In genomic region chr17:15896834-15897233, GRCh38 we compare ENCODE assay signal across 18 cellular contexts. TPM values are rescaled to one million over a fixed set of nuclear protein-coding genes. Genes with fewer than 3 reads are reported as not detected.
"Had no signal": no experiment of that assay in that cellular context is flagged by ENCODE, and none has a peak within 500 bp of the region (broad histone marks: within the 10 kb centered on the region; RNA-seq: fewer than 3 reads in every experiment).

No MANE protein-coding gene starts in this region.

- H3K27me3 ChIP-seq: ascending aorta, breast epithelium, heart left ventricle, ovary, right lobe of liver, stomach had no signal

- H3K4me3 Mint-ChIP-seq: mesothelial cell of epicardium, WTC11 had no signal

- H3K9me3 Mint-ChIP-seq: activated CD4-positive, alpha-beta T cell treated with anti-CD3 and anti-CD28 coated beads, Interleukin-2, amount 10 ng/mL, durations not matched to agents 24 days and 14 days had no signal

- H3K27ac ChIP-seq: ascending aorta, breast epithelium, epithelial cell of prostate, ovary, right lobe of liver, stomach, thoracic aorta had no signal

- H3K27ac Mint-ChIP-seq: mesothelial cell of epicardium, WTC11 had no signal

- H3K36me3 ChIP-seq: ascending aorta, breast epithelium, heart left ventricle, lower lobe of right lung, ovary, right lobe of liver, stomach, thoracic aorta had no signal

- H3K4me1 ChIP-seq: ascending aorta, breast epithelium, right lobe of liver had no signal

- ATAC-seq: heart left ventricle, left cardiac atrium, lower lobe of right lung, WTC11 had no signal

- H3K4me3 ChIP-seq: ascending aorta, breast epithelium, ovary, right lobe of liver, stomach had no signal

- H3K36me3 Mint-ChIP-seq: mesothelial cell of epicardium, WTC11 had no signal

- DNase-seq: activated CD4-positive, alpha-beta T cell treated with anti-CD3 and anti-CD28 coated beads, Interleukin-2, amount 10 ng/mL, durations not matched to agents 24 days and 14 days; activated effector memory CD4-positive, alpha-beta T cell treated with Interleukin-2 at 50 U/mL for 16 hours; activated T-cell treated with anti-CD3 and anti-CD28 coated beads for 4 hours; dermis blood vessel endothelial cell; heart left ventricle; left cardiac atrium; lower lobe of right lung; ovary; right lobe of liver; SK-N-SH; stomach; T-helper 1 cell had no signal

- H3K9me3 ChIP-seq: ascending aorta, breast epithelium, lower lobe of right lung, ovary, right lobe of liver, SK-N-SH, stomach, thoracic aorta had no signal

RNA-seq across cellular contexts. Expression of gene ADORA2B, which starts 48.1 kb away (rescaled TPM):
- total RNA-seq: ascending aorta had no signal
